Comparison of ENCODE assay signal across 8 cellular contexts in the genomic region with DNA sequence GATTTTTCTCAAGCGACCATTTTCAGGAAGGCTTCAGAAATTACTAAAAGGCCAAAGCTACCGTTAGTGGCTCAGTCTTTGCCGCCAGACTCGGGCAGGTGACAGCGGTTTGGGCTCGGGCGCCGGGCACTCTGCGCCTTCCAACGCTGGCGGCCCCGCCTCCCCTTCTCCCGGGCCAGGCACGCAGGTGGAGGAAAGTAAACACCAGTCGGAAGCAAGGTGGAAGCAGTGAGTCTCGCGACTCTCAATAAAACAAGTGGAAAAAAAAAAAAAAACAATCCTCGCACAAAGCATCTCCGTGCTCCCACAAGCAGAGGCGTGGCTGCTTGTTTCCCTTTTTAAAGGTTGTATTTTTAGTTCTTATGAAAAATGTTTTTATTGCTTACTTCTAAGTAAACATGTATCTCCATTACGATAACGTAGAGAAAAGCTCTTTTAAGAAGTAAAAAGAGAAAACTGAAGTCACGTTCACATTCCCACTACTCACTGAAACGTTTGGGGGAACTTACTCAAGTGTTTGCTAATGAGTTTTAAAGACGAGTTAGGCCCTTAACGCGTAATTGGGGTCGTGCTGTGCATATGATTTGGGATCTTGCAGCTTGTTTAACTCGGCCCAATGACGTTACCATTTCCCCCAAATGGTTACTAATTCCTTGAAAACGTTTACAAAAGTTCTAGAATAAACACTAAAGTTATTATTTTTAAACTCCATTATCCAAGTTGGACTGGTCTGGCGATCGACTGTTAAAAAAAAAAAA. TPM values are rescaled to one million over a fixed set of nuclear protein-coding genes. Genes with fewer than 3 reads are reported as not detected.
DNase-seq lines count a peak whose midpoint lies in the region; ATAC-seq, FAIRE-seq and TF ChIP-seq lines count a peak whose summit lies in the region.

No MANE protein-coding gene starts in this region.

- H3K9me3 Mint-ChIP-seq in activated B cell treated with CpG ODN at 0.5 μM for 24 hours: no peaks in the 10 kb centered on the region
- no peaks in the 10 kb centered on the region for H3K9me3 Mint-ChIP-seq in mesothelial cell of epicardium

- H3K27me3 Mint-ChIP-seq in activated B cell treated with CpG ODN at 0.5 μM for 24 hours (no peaks in the 10 kb centered on the region), mesothelial cell of epicardium (ENCODE audit: low read depth) (peaks cover 82% of the 10 kb centered on the region)

- peaks cover 4% of the 10 kb centered on the region; the same call in 1 of the 2 replicates for H3K23me2 ChIP-seq in H1 (ENCODE audit: low read depth, low read length)

- CTCF ChIA-PET in activated B cell treated with CpG ODN at 0.5 μM for 24 hours (lab: Charles Lee): interaction anchor here (0.9 to 1.5 kb wide), 4 partner anchors 19 to 138 kb away, joined by 3 to 5 read pairs (median 5); no protein-coding TSS in a partner anchor
- CTCF ChIA-PET in H1 (lab: Charles Lee; ENCODE audit: partially characterized antibody): interaction anchor here (0.6 to 1.5 kb wide), 6 partner anchors 16 to 180 kb away, joined by 3 to 5 read pairs (median 4); no protein-coding TSS in a partner anchor

- H3K4me1 Mint-ChIP-seq in activated B cell treated with CpG ODN at 0.5 μM for 24 hours (peaks cover 78% of the 10 kb centered on the region), mesothelial cell of epicardium (peaks cover 39% of the 10 kb centered on the region)

- 0 out of 2 replicates have a peak overlapping the region, but pooled peaks have one; percentile 13 for H2AFZ ChIP-seq in H1 (ENCODE audit: low read length)

- H3K36me3 ChIP-seq in H1 (ENCODE audit: control insufficient read depth in 2 of 4, insufficient read depth in 4 of 4, low read length in 3 of 4): peaks cover 0 to 7% (median 0%) of the 10 kb centered on the region in 4 experiments; a peak in 1 of 8 replicates
- H3K36me3 ChIP-seq in testis (ENCODE audit: low read depth, missing control alignments): no peaks in the 10 kb centered on the region

- TF ChIP-seq RAD21 in H1 (IDR thresholded peaks at IDR 0.05 in 1 of 2, conservative IDR thresholded peaks at IDR 0.05 in 1 of 2; ENCODE audit: low read depth in 2 of 2, low read length in 2 of 2): no peak

- no peak overlapping the region; the same call in 1 of the 2 replicates for H2BK12ac ChIP-seq in H1 (ENCODE audit: low read depth, low read length)

- H4K5ac ChIP-seq in H1 (ENCODE audit: insufficient read length, low read depth, low read length): peak overlapping the region; percentile 42

- H3K4ac ChIP-seq in H1 (replicated peaks; ENCODE audit: insufficient read length, low read depth, low read length): no peak overlapping the region

- ATAC-seq in activated B cell treated with CpG ODN at 0.5 μM for 24 hours (ENCODE audit: low read depth): no peak

- peaks cover 13% of the 10 kb centered on the region for H3K79me1 ChIP-seq in H1 (ENCODE audit: low read depth, low read length)

- H3K27ac Mint-ChIP-seq in activated B cell treated with CpG ODN at 0.5 μM for 24 hours (peak overlapping the region; percentile 96), mesothelial cell of epicardium (peak overlapping the region; percentile 18)

- intact Hi-C loops in activated B cell treated with CpG ODN at 0.5 μM for 24 hours (cut with micrococcal nuclease): loop anchor here (1.0 to 10.0 kb wide), 14 partner anchors 22 to 1730 kb away; partner anchors contain the start of genes CCDC126, HYCC1, KLHL7 and MACC1
- intact Hi-C loops in testis (cut with DNase I; ENCODE audit: low total_unique reads): no loop called here

- peak overlapping the region; percentile 93; the same call in 1 of the 2 replicates for H4K8ac ChIP-seq in H1 (ENCODE audit: extremely low read depth, insufficient read depth, low read length)

- H2BK20ac ChIP-seq in H1 (ENCODE audit: low read length): no peak overlapping the region

- H2BK120ac ChIP-seq in H1 (replicated peaks; ENCODE audit: low read depth, low read length): no peak overlapping the region

- H3K18ac ChIP-seq in H1 (ENCODE audit: extremely low read depth, low read length): no peak overlapping the region

- FAIRE-seq in H1 (lab: Jason Lieb, UNC) (no peak), HTR-8/SVneo (lab: Jason Lieb, UNC) (no peak)

- peaks cover 21 to 53% of the 10 kb centered on the region in 2 experiments for H3K79me2 ChIP-seq in H1 (ENCODE audit: control insufficient read depth in 1 of 2, insufficient read depth in 2 of 2, low read length in 2 of 2)

- DNase-seq in GM04503 (ENCODE audit: low read depth) (peak; percentile 8), NCI-H1092 (lab: John Stamatoyannopoulos, UW) (peak; percentile 30), activated B cell treated with CpG ODN at 0.5 μM for 24 hours (peak; percentile 39), H1 (ENCODE audit: low read depth in 1 of 2, low spot score in 2 of 2) (peak in 1 of 2 experiments; percentile 77), mesothelial cell of epicardium (ENCODE audit: low spot score in 2 of 2, unreplicated experiment in 2 of 2) (peak in 1 of 2 experiments; percentile 52), testis (peak; percentile 40), HTR-8/SVneo (ENCODE audit: insufficient read length, low spot score) (no peak), NCI-H446 (lab: John Stamatoyannopoulos, UW) (no peak)

- H2BK15ac ChIP-seq in H1 (ENCODE audit: low read length): no peak overlapping the region

- peak overlapping the region; percentile 86 to 97 (median 94) for H3K9ac ChIP-seq in H1 (replicated peaks in 1 of 4; ENCODE audit: extremely low read depth in 1 of 4, low read depth in 3 of 4, low read length in 3 of 4)

- no peak for TF ChIP-seq EP300 in H1 (IDR thresholded peaks at IDR 0.05; ENCODE audit: borderline replicate concordance in 1 of 2, low read depth in 2 of 2, low read length in 2 of 2)

- 1% methylated on average over 33 of the region's 33 CpGs; no CpG with 5 or more reads in 1 of the 2 experiments for WGBS in H1 (ENCODE audit: extremely low coverage in 1 of 2, insufficient coverage in 1 of 2, insufficient read length in 1 of 2, insufficient replicate concordance in 2 of 2, low coverage in 1 of 2, low lambda C conversion rate in 2 of 2, missing lambda C conversion rate in 1 of 2), 2 experiments
- WGBS in testis, 2 donors: 0 to 1% methylated on average over 33 of the region's 33 CpGs

- H3K4me3 ChIP-seq in H1 (ENCODE audit: extremely low read depth in 1 of 4, insufficient read depth in 2 of 4, low read depth in 3 of 4, low read length in 4 of 4) (peak overlapping the region; percentile 47 to 95 (median 75)), testis (peak overlapping the region; percentile 46 to 67)

- peaks cover 12% of the 10 kb centered on the region for H3K36me3 Mint-ChIP-seq in activated B cell treated with CpG ODN at 0.5 μM for 24 hours (ENCODE audit: low read depth)
- H3K36me3 Mint-ChIP-seq in mesothelial cell of epicardium: peaks cover 2% of the 10 kb centered on the region

- no peaks in the 10 kb centered on the region for H3K27me3 ChIP-seq in H1 (replicated peaks in 1 of 4; ENCODE audit: control insufficient read depth in 3 of 4, extremely low read depth in 1 of 4, insufficient read depth in 3 of 4, low read length in 3 of 4)
- no peaks in the 10 kb centered on the region for H3K27me3 ChIP-seq in testis

- H3K4me3 Mint-ChIP-seq in activated B cell treated with CpG ODN at 0.5 μM for 24 hours (peak overlapping the region; percentile 94), mesothelial cell of epicardium (peak overlapping the region; percentile 78)

- H3K4me2 ChIP-seq in H1 (ENCODE audit: insufficient read depth in 1 of 2, low read depth in 2 of 2, low read length in 2 of 2): peak overlapping the region; percentile 76 to 78

- peaks cover 12 to 16% of the 10 kb centered on the region in 2 experiments for H4K20me1 ChIP-seq in H1 (replicated peaks in 1 of 2; ENCODE audit: control insufficient read depth in 1 of 2, insufficient read depth in 2 of 2, low read length in 2 of 2)

- POLR2A ChIA-PET in activated B cell treated with CpG ODN at 0.5 μM for 24 hours (lab: Charles Lee): interaction anchor here (0.6 to 4.3 kb wide), 16 partner anchors 8 to 592 kb away, joined by 3 to 70 read pairs (median 6); partner anchors contain the start of gene SP4
- POLR2A ChIA-PET in H1 (lab: Charles Lee; ENCODE audit: partially characterized antibody): interaction anchor here (0.6 to 2.6 kb wide), 26 partner anchors 8 to 1161 kb away, joined by 3 to 23 read pairs (median 4); no protein-coding TSS in a partner anchor

- no peak overlapping the region for H2AK5ac ChIP-seq in H1 (ENCODE audit: low read depth, low read length)

- 0 out of 2 replicates have a peak overlapping the region, but pooled peaks have one; percentile 96 for H3K27ac ChIP-seq in H1 (ENCODE audit: low read depth, low read length)
- H3K27ac ChIP-seq in testis: peak overlapping the region; percentile 29 to 67

- TF ChIP-seq CTCF in activated B cell treated with CpG ODN at 0.5 μM for 24 hours (IDR thresholded peaks at IDR 0.05) (no peak), H1 (IDR thresholded peaks at IDR 0.05; ENCODE audit: control extremely low read depth in 1 of 3, insufficient read depth in 1 of 3, low read depth in 1 of 3, low read length in 3 of 3) (no peak), mesothelial cell of epicardium (IDR thresholded peaks at IDR 0.05; ENCODE audit: unreplicated experiment) (no peak), testis (IDR thresholded peaks at IDR 0.05) (no peak)

- no peak overlapping the region for H3K14ac ChIP-seq in H1 (ENCODE audit: insufficient read length)

- no peak overlapping the region for H2BK5ac ChIP-seq in H1 (ENCODE audit: low read depth, low read length)

- no peaks in the 10 kb centered on the region for H3K9me3 ChIP-seq in H1 (ENCODE audit: insufficient read depth in 2 of 2, low read depth in 1 of 2, low read length in 1 of 2)
- no peaks in the 10 kb centered on the region for H3K9me3 ChIP-seq in testis

- peak overlapping the region; percentile 39 for H3K56ac ChIP-seq in H1 (replicated peaks; ENCODE audit: insufficient read length, low read depth, low read length)

- H3K4me1 ChIP-seq in H1 (replicated peaks in 1 of 4; ENCODE audit: control insufficient read depth in 3 of 4, insufficient read depth in 4 of 4, low read length in 3 of 4) (peaks cover 2 to 22% (median 19%) of the 10 kb centered on the region in 4 experiments; a peak in 6 of 7 replicates), testis (no peaks in the 10 kb centered on the region)

- H4K91ac ChIP-seq in H1 (replicated peaks; ENCODE audit: insufficient read length, low read length): no peak overlapping the region

- no peak overlapping the region for H3K23ac ChIP-seq in H1 (ENCODE audit: insufficient read length)

- TF ChIP-seq POLR2A in H1 (IDR thresholded peaks at IDR 0.05; ENCODE audit: control extremely low read depth in 1 of 2, low read depth in 2 of 2, low read length in 2 of 2) (no peak), testis (IDR thresholded peaks at IDR 0.05) (no peak)

RNA-seq across cellular contexts. Expression of gene CDCA7L, which starts 0.9 kb away (rescaled TPM):
- total RNA-seq in activated B cell treated with CpG ODN at 0.5 μM for 24 hours: 69.8 and 70.3 TPM in 2 replicates
- 166 and 168 TPM in 2 replicates for total RNA-seq in H1 (2021; fragmentation: NEBNext Ultra II Directional; extraction: Animal tissue kit (Norgen Biotek cat#: 25700))
- polyA plus RNA-seq in H1 (2011; rRNA removed): 78.6 and 93.8 TPM in 2 replicates
- polyA plus RNA-seq in H1 (2011; cell fraction: cytosol; rRNA removed): 113 TPM
- 105 TPM for polyA plus RNA-seq in H1 (2011; cell fraction: nucleus; rRNA removed)
- polyA plus RNA-seq in H1 (2012, experiment 1 of 2): 105 to 144 TPM (median 112 TPM) in 4 replicates
- polyA plus RNA-seq in H1 (2012, experiment 2 of 2): 28.7 TPM
- polyA plus RNA-seq in H1 (2013, experiment 1 of 2): 90.9 TPM
- polyA plus RNA-seq in H1 (2013, experiment 2 of 2): 87.9 TPM
- 141 and 202 TPM in 2 replicates for polyA minus RNA-seq in H1 (2011; rRNA and poly(A)+ RNA removed)
- 86.8 TPM for polyA minus RNA-seq in H1 (2011; cell fraction: cytosol; rRNA and poly(A)+ RNA removed)
- polyA minus RNA-seq in H1 (2011; cell fraction: nucleus; rRNA and poly(A)+ RNA removed): 181 TPM
- 25.6 to 28.6 TPM (median 26.5 TPM) in 3 replicates for total RNA-seq in mesothelial cell of epicardium
- 10 to 100 TPM; 46.1 to 47.1 TPM for total RNA-seq in testis
- polyA plus RNA-seq in testis (ENCODE audit: insufficient read depth, low read depth, low replicate concordance): 39.9 TPM

Comparison
In these comparisons a context has a peak if more than half of its experiments do, and no peak if none do; other contexts are left out.
1. DNase-seq: peak in GM04503 (single experiment), NCI-H1092 (single experiment), activated B cell treated with CpG ODN at 0.5 μM for 24 hours (single experiment) and testis (single experiment); none in HTR-8/SVneo (single experiment) and NCI-H446 (0 of 2).